13 cellular contexts compared by ENCODE assay signal in genomic region chr16:26649646-26650045, GRCh38.
DNase-seq lines count a peak whose midpoint lies in the region; TF ChIP-seq lines count a peak whose summit lies in the region.
"Had no signal": no experiment of that assay in that cellular context is flagged by ENCODE, and none has a peak within 500 bp of the region (broad histone marks: within the 10 kb centered on the region; RNA-seq: fewer than 3 reads in every experiment).

No MANE protein-coding gene starts in this region.

- DNase-seq in COLO668 (lab: John Stamatoyannopoulos, UW; ENCODE audit: unreplicated experiment) (peak; percentile 54), NCI-H1436 (lab: John Stamatoyannopoulos, UW) (peak; percentile 80), NCI-H2196 (lab: John Stamatoyannopoulos, UW; ENCODE audit: unreplicated experiment) (peak; percentile 8), SHP77 (lab: John Stamatoyannopoulos, UW) (peak; percentile 40 to 54), medulla oblongata (ENCODE audit: extremely low spot score) (no peak), HEK293T (ENCODE audit: extremely low spot score) (no peak), NCI-H345 (lab: John Stamatoyannopoulos, UW) (no peak), midbrain (lab: John Stamatoyannopoulos, UW) (no peak)
- DNase-seq: Caco-2, H9, IMR-90, NCI-H446, Right ventricle myocardium superior had no signal

- CTCF ChIA-PET in HEK293T (lab: Yijun Ruan, JAX) = no interaction called here

- POLR2A ChIA-PET in HEK293T (lab: Yijun Ruan, JAX) = no interaction called here

TF ChIP-seq in HEK293T, 16 proteins besides CTCF, POLR2A, EP300 and RAD21:
- TF ChIP-seq FOXK2 (IDR thresholded peaks at IDR 0.05) = no peak
- TF ChIP-seq, protein P1, sequence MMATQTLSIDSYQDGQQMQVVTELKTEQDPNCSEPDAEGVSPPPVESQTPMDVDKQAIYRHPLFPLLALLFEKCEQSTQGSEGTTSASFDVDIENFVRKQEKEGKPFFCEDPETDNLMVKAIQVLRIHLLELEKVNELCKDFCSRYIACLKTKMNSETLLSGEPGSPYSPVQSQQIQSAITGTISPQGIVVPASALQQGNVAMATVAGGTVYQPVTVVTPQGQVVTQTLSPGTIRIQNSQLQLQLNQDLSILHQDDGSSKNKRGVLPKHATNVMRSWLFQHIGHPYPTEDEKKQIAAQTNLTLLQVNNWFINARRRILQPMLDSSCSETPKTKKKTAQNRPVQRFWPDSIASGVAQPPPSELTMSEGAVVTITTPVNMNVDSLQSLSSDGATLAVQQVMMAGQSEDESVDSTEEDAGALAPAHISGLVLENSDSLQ (IDR thresholded peaks at IDR 0.05) = no peak
- no peak for TF ChIP-seq BHLHE40 (IDR thresholded peaks at IDR 0.05; ENCODE audit: borderline replicate concordance)
- TF ChIP-seq FOXA1 (IDR thresholded peaks at IDR 0.05) = no peak

Comparison
In these comparisons a context has a peak if more than half of its experiments do, and no peak if none do; other contexts are left out.
1. DNase-seq: peak in COLO668 (single experiment), NCI-H1436 (single experiment), NCI-H2196 (single experiment) and SHP77 (2 of 2); none in medulla oblongata (single experiment), HEK293T (single experiment), NCI-H345 (single experiment) and midbrain (single experiment).